9 cellular contexts compared by ENCODE assay signal in genomic region chr1:32449457-32449831, GRCh38. TPM values are rescaled to one million over a fixed set of nuclear protein-coding genes. Genes with fewer than 3 reads are reported as not detected.
"Had no signal": no experiment of that assay in that cellular context is flagged by ENCODE, and none has a peak within 500 bp of the region (broad histone marks: within the 10 kb centered on the region; RNA-seq: fewer than 3 reads in every experiment).

No MANE protein-coding gene starts in this region.

RNA-seq across cellular contexts. Expression of gene ZBTB8B, which starts 15.4 kb away (rescaled TPM):
- total RNA-seq: activated CD4-positive, alpha-beta T cell treated with anti-CD3 and anti-CD28 coated beads, Interleukin-2, amount 10 ng/mL, durations not matched to agents 24 days and 14 days; activated CD8-positive, alpha-beta memory T cell treated with anti-CD3 and anti-CD28 coated beads for 36 hours; activated CD8-positive, alpha-beta T cell treated with anti-CD3 and anti-CD28 coated beads for 36 hours; activated naive CD8-positive, alpha-beta T cell treated with anti-CD3 and anti-CD28 coated beads for 36 hours; activated T-cell treated with anti-CD3 and anti-CD28 coated beads, Interleukin-2, amount 50 U/mL, for 72 hours; activated T-helper 17 cell treated with anti-CD3 and anti-CD28 coated beads, Interleukin-2, amount 50 U/mL, for 72 hours; cardiac septum; SJSA1 had no signal
- polyA plus RNA-seq: aorta had no signal
